2 cellular contexts compared by ENCODE assay signal in the genomic region with DNA sequence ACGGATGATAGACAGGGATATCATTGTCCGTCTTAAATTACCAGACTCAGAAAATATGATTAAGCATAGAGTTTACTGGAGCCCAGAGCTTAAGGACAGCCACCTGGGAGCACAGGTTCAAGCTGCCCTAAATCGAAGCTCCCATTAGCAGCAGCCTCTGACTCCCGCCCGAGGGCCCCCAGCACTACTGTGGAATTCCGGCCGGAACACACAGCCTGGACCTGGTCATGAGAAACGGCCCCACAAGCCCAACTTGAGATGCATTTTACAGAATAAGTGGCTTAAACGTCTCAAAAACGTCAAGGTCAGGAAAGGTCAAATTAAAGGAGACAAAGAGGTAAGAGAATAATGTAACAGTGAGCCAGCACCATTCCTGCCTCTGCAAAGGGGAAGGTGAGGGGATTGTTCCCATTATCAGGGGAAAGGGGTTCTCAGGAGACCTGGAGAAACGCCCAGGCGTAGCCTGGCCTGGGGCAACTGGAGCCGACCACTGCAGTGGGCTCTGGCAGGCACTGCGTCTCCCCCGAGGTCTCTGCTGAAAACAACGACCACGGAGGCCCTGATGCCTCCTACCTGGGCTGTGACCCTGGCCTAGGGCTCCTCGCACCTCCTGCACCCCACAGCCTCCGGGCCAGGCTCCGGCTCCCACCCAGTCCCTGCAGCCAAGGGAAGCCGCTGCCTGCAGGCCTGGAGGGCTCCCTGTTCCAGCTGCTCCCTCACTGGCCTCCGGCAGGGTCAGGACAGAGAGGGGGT.
TF ChIP-seq lines count a peak whose summit lies in the region.

No MANE protein-coding gene starts in this region.

TF ChIP-seq in SK-N-SH treated with all-trans-retinoic acid at 6 μM for 48 hours, 23 proteins besides CTCF, POLR2A, EP300 and RAD21 (continued from another document):
- no peak for TF ChIP-seq GLIS3 (CRISPR knock-in tag; IDR thresholded peaks at IDR 0.05)
- TF ChIP-seq ZFP3 (CRISPR knock-in tag; IDR thresholded peaks at IDR 0.05), result no peak
- no peak for TF ChIP-seq OSR1 (CRISPR knock-in tag; IDR thresholded peaks at IDR 0.05)
- TF ChIP-seq CSDC2 (CRISPR knock-in tag; IDR thresholded peaks at IDR 0.05), result no peak
- TF ChIP-seq ZNF565 (CRISPR knock-in tag; conservative IDR thresholded peaks at IDR 0.05; ENCODE audit: low read depth), result no peak
- TF ChIP-seq ARNTL (CRISPR knock-in tag; IDR thresholded peaks at IDR 0.05; ENCODE audit: borderline replicate concordance, low read depth), result no peak

TF ChIP-seq in SK-N-SH, 30 proteins besides CTCF, POLR2A, EP300 and RAD21 (continued from another document):
- no peak for TF ChIP-seq NRF1 (IDR thresholded peaks at IDR 0.05; ENCODE audit: low read depth, low read length)
- TF ChIP-seq NFIC (IDR thresholded peaks at IDR 0.05; ENCODE audit: borderline replicate concordance), result no peak
- TF ChIP-seq, protein P1, sequence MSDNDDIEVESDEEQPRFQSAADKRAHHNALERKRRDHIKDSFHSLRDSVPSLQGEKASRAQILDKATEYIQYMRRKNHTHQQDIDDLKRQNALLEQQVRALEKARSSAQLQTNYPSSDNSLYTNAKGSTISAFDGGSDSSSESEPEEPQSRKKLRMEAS (IDR thresholded peaks at IDR 0.05; ENCODE audit: low read depth), result no peak
